8 cellular contexts compared by ENCODE assay signal in genomic region chr10:108911814-108912541, GRCh38.
DNase-seq lines count a peak whose midpoint lies in the region; ATAC-seq and TF ChIP-seq lines count a peak whose summit lies in the region.

No MANE protein-coding gene starts in this region.

- H3K9me3 Mint-ChIP-seq in CD8-positive, alpha-beta T cell, result peaks cover 2% of the 10 kb centered on the region

- H3K4me3 Mint-ChIP-seq in CD8-positive, alpha-beta T cell, result no peak overlapping the region

- H3K27ac ChIP-seq in breast epithelium (no peak overlapping the region), subcutaneous abdominal adipose tissue (ENCODE audit: low read depth, low read length) (no peak overlapping the region)
- H3K27ac ChIP-seq in CD8-positive, alpha-beta T cell (ENCODE audit: low read depth, low read length), result no peak overlapping the region

- TF ChIP-seq CTCF in breast epithelium (IDR thresholded peaks at IDR 0.05), result peak in 1 of 3 donors; percentile 16
- no peak for TF ChIP-seq CTCF in CD8-positive, alpha-beta T cell (IDR thresholded peaks at IDR 0.05)

- no peaks in the 10 kb centered on the region for H3K4me1 ChIP-seq in breast epithelium
- H3K4me1 ChIP-seq in subcutaneous abdominal adipose tissue (ENCODE audit: control insufficient read depth in 5 of 5, insufficient read depth in 5 of 5, low read length in 5 of 5), result peaks cover 3 to 11% (median 4%) of the 10 kb centered on the region in 5 donors
- H3K4me1 ChIP-seq in CD8-positive, alpha-beta T cell (ENCODE audit: insufficient read depth, low read length), result no peaks in the 10 kb centered on the region

- CTCF ChIA-PET in CD8-positive, alpha-beta T cell (lab: Charles Lee), result no interaction called here

- H3K9me3 ChIP-seq in breast epithelium, result no peaks in the 10 kb centered on the region
- no peaks in the 10 kb centered on the region for H3K9me3 ChIP-seq in subcutaneous abdominal adipose tissue (ENCODE audit: control insufficient read depth in 5 of 5, low read length in 5 of 5)
- no peaks in the 10 kb centered on the region for H3K9me3 ChIP-seq in CD8-positive, alpha-beta T cell (ENCODE audit: low read length)

- H3K9ac ChIP-seq in subcutaneous abdominal adipose tissue (ENCODE audit: low read length in 5 of 5), result peak overlapping the region; percentile 0 to 81 (median 56)

- peak; percentile 64 for ATAC-seq in HG03571 (IDR thresholded peaks at IDR 0.05; ENCODE audit: unreplicated experiment)
- no peak for ATAC-seq in CD8-positive, alpha-beta T cell

- H3K27me3 Mint-ChIP-seq in CD8-positive, alpha-beta T cell (ENCODE audit: low read depth), result peaks cover 9% of the 10 kb centered on the region

- H3K27me3 ChIP-seq in breast epithelium, result peaks cover 0 to 3% of the 10 kb centered on the region in 2 donors
- peaks cover 0 to 3% (median 0%) of the 10 kb centered on the region in 5 donors for H3K27me3 ChIP-seq in subcutaneous abdominal adipose tissue (ENCODE audit: control insufficient read depth in 5 of 5, insufficient read depth in 4 of 5, low read length in 5 of 5)
- no peaks in the 10 kb centered on the region for H3K27me3 ChIP-seq in CD8-positive, alpha-beta T cell (ENCODE audit: insufficient read depth, low read length)

- H3K36me3 ChIP-seq in breast epithelium (no peaks in the 10 kb centered on the region), subcutaneous abdominal adipose tissue (ENCODE audit: control insufficient read depth in 5 of 5, insufficient read depth in 5 of 5, low read length in 5 of 5) (no peaks in the 10 kb centered on the region)
- H3K36me3 ChIP-seq in CD8-positive, alpha-beta T cell (ENCODE audit: insufficient read depth, low read length), result no peaks in the 10 kb centered on the region

- no peak overlapping the region for H3K27ac Mint-ChIP-seq in CD8-positive, alpha-beta T cell

- POLR2A ChIA-PET in CD8-positive, alpha-beta T cell (lab: Charles Lee), result no interaction called here

- H3K36me3 Mint-ChIP-seq in CD8-positive, alpha-beta T cell, result no peaks in the 10 kb centered on the region

- intact Hi-C loops in breast epithelium (cut with DNase I; ENCODE audit: low total_unique reads), result no loop called here
- intact Hi-C loops in CD8-positive, alpha-beta T cell (cut with DNase I, micrococcal nuclease), result no loop called here

- H3K4me3 ChIP-seq in breast epithelium (peak overlapping the region; percentile 30 to 60 (median 50)), subcutaneous abdominal adipose tissue (ENCODE audit: low read depth in 1 of 5, low read length in 5 of 5) (peak overlapping the region; percentile 51 to 78 (median 72))
- H3K4me3 ChIP-seq in CD8-positive, alpha-beta T cell (ENCODE audit: low read depth, low read length), result no peak overlapping the region

- H3K4me1 Mint-ChIP-seq in CD8-positive, alpha-beta T cell (ENCODE audit: low read depth), result no peaks in the 10 kb centered on the region

- DNase-seq in stimulated activated CD4-positive, alpha-beta T cell treated with anti-CD3 and anti-CD28 coated beads, Interleukin-15, amount 100 ng/mL, for 24 hours, result peak; percentile 1
- DNase-seq in stimulated activated CD4-positive, alpha-beta T cell treated with anti-CD3 and anti-CD28 coated beads, Interleukin-1b, Interleukin-23, amount 100 ng/mL, for 48 hours, result no peak
- DNase-seq in breast epithelium (ENCODE audit: low spot score in 2 of 2) (peak; percentile 27 to 61), kidney tubule cell (ENCODE audit: low spot score) (peak; percentile 88), NCI-H1092 treated with DMSO at 0.1 percent for 48 hours (lab: John Stamatoyannopoulos, UW) (no peak)
- DNase-seq in CD8-positive, alpha-beta T cell, result no peak

- TF ChIP-seq POLR2A in breast epithelium (IDR thresholded peaks at IDR 0.05), result no peak

Comparison
In these comparisons a context has a peak if more than half of its experiments do, and no peak if none do; other contexts are left out.
1. DNase-seq: peak in stimulated activated CD4-positive, alpha-beta T cell treated with anti-CD3 and anti-CD28 coated beads, Interleukin-15, amount 100 ng/mL, for 24 hours (single experiment), breast epithelium (2 of 2) and kidney tubule cell (single experiment); none in stimulated activated CD4-positive, alpha-beta T cell treated with anti-CD3 and anti-CD28 coated beads, Interleukin-1b, Interleukin-23, amount 100 ng/mL, for 48 hours (single experiment), NCI-H1092 treated with DMSO at 0.1 percent for 48 hours (single experiment) and CD8-positive, alpha-beta T cell (0 of 7).